In the genomic region with DNA sequence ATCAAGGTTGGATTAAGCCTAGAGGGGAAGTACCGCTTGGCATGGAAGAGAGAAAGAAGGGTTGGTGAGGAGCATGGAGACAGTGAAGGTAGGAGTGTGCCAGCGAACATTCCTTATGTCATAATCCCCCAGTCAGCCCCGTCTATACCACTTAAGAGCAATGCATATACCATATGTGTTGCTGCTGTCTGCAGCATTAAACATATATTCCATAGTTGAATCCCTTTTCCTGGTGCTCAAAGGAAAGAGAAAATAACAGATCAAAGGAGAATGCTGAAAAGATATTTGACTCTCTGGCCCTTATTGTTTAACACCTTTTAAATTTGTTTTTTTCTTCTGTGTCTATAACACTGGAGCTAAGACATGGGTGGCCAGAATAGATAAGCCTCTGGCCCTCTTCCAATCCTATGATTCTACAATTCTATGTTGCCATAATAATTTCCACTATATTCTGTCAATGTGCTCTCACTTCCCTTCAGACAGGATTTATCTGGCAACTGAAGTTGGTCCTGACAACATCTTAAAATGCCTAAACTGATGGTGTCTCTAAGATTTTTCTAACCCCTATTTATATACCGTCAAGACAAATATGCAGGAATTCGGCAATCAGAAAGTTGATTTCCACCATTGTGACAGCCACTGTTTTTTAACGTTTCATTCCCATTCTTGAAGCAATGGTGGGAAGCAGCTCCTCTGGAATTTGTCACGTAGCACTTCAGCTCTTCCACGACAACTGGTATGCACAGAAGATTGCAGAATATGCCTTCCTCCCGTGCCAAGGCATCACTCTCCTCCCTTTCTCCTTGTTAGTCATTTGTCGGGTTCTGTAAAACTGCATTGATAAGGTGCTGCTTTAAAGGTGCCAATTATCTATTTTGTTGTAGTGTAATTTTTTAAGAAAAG, we compare ENCODE assay signal across 18 cellular contexts.
"Had no signal": no experiment of that assay in that cellular context is flagged by ENCODE, and none has a peak within 500 bp of the region (broad histone marks: within the 10 kb centered on the region; RNA-seq: fewer than 3 reads in every experiment).

No MANE protein-coding gene starts in this region.

- H3K36me3 Mint-ChIP-seq: activated naive CD8-positive, alpha-beta T cell treated with anti-CD3 and anti-CD28 coated beads, Interleukin-2, amount 10 ng/mL, durations not matched to agents 7 days and 5 days had no signal

- H3K27me3 Mint-ChIP-seq: activated naive CD8-positive, alpha-beta T cell treated with anti-CD3 and anti-CD28 coated beads, Interleukin-2, amount 10 ng/mL, durations not matched to agents 7 days and 5 days had no signal

- DNase-seq: activated CD4-positive, alpha-beta T cell treated with anti-CD3 and anti-CD28 coated beads, Interleukin-2, amount 50 U/mL, for 4 hours; activated gamma-delta T cell treated with Interleukin-2 at 50 U/mL for 16 hours; activated naive CD8-positive, alpha-beta T cell treated with anti-CD3 and anti-CD28 coated beads, Interleukin-2, amount 10 ng/mL, durations not matched to agents 7 days and 5 days; amygdala; heart right ventricle; midbrain; nephron progenitor cell; occipital lobe; posterior cingulate gyrus; stimulated activated CD4-positive, alpha-beta T cell treated with anti-CD3 and anti-CD28 coated beads, Interleukin-12 subunit alpha, Interleukin-12 subunit beta, amount 100 ng/mL, for 4 hours; stimulated activated CD4-positive, alpha-beta T cell treated with anti-CD3 and anti-CD28 coated beads, Interleukin-1b, Interleukin-23, amount 100 ng/mL, for 48 hours; stimulated activated naive CD4-positive, alpha-beta T cell treated with Interleukin-2 at 50 U/mL for 16 hours; T-helper 1 cell; T1000; thyroid gland; WERI-Rb-1 had no signal

- H3K9me3 Mint-ChIP-seq: activated naive CD8-positive, alpha-beta T cell treated with anti-CD3 and anti-CD28 coated beads, Interleukin-2, amount 10 ng/mL, durations not matched to agents 7 days and 5 days; nephron progenitor cell had no signal

- H3K27ac Mint-ChIP-seq: activated naive CD8-positive, alpha-beta T cell treated with anti-CD3 and anti-CD28 coated beads, Interleukin-2, amount 10 ng/mL, durations not matched to agents 7 days and 5 days; activated T-helper 1 cell treated with anti-CD3 and anti-CD28 coated beads, Interleukin-12 subunit alpha, Interleukin-12 subunit beta, Interleukin-2, Interleukin-4 antibody, amounts not matched to agents 30 ng/mL and 10 ng/mL and 1 ng/mL, durations not matched to agents 14 hours and 24 hours and 36 hours; nephron progenitor cell had no signal

- H3K4me3 Mint-ChIP-seq: activated naive CD8-positive, alpha-beta T cell treated with anti-CD3 and anti-CD28 coated beads, Interleukin-2, amount 10 ng/mL, durations not matched to agents 7 days and 5 days; activated T-helper 1 cell treated with anti-CD3 and anti-CD28 coated beads, Interleukin-12 subunit alpha, Interleukin-12 subunit beta, Interleukin-2, Interleukin-4 antibody, amounts not matched to agents 30 ng/mL and 10 ng/mL and 1 ng/mL, durations not matched to agents 14 hours and 24 hours and 36 hours; nephron progenitor cell had no signal

- ATAC-seq: gastroesophageal sphincter, heart right ventricle had no signal
